In the genomic region with DNA sequence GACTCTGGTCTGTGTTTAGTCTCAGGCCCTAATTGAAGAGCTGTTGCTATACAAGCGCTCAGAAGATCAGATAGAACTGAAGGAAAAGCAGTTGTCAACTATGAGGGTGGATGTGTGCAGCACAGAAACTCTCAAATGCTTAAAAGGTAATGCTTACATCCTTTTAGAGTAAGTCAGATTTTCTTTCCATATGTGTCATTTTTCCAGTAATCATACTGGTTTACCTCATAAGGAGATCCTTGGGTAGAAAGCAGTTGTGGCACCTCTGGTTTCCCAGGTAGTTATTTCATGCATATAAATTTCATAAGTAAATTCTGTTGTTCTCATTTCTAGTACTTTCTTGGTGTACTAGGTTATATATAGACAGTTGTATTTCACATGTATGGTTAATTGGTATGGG, we compare ENCODE assay signal across 19 cellular contexts. TPM values are rescaled to one million over a fixed set of nuclear protein-coding genes. Genes with fewer than 3 reads are reported as not detected.
DNase-seq lines count a peak whose midpoint lies in the region; ATAC-seq lines count a peak whose summit lies in the region.
"Had no signal": no experiment of that assay in that cellular context is flagged by ENCODE, and none has a peak within 500 bp of the region (broad histone marks: within the 10 kb centered on the region; RNA-seq: fewer than 3 reads in every experiment).

No MANE protein-coding gene starts in this region.

- no peaks in the 10 kb centered on the region for H3K27me3 Mint-ChIP-seq in activated naive CD4-positive, alpha-beta T cell treated with anti-CD3 and anti-CD28 coated beads, Interleukin-2, amount 10 ng/mL, durations not matched to agents 7 days and 5 days
- no peaks in the 10 kb centered on the region for H3K27me3 Mint-ChIP-seq in activated naive CD8-positive, alpha-beta T cell treated with anti-CD3 and anti-CD28 coated beads, Interleukin-2, amount 50 U/mL, for 24 hours
- H3K27me3 Mint-ChIP-seq: CD4-positive, alpha-beta memory T cell had no signal

- H3K36me3 Mint-ChIP-seq in activated naive CD4-positive, alpha-beta T cell treated with anti-CD3 and anti-CD28 coated beads, Interleukin-2, amount 50 U/mL, for 72 hours = peaks cover 0 to 9% of the 10 kb centered on the region in 2 donors
- H3K36me3 Mint-ChIP-seq in activated naive CD4-positive, alpha-beta T cell treated with anti-CD3 and anti-CD28 coated beads, Interleukin-2, amount 10 ng/mL, durations not matched to agents 7 days and 5 days = peaks cover 48% of the 10 kb centered on the region
- peaks cover 32% of the 10 kb centered on the region for H3K36me3 Mint-ChIP-seq in activated naive CD8-positive, alpha-beta T cell treated with anti-CD3 and anti-CD28 coated beads, Interleukin-2, amount 50 U/mL, for 24 hours (ENCODE audit: low read depth)

- no peaks in the 10 kb centered on the region for H3K4me1 Mint-ChIP-seq in activated naive CD4-positive, alpha-beta T cell treated with anti-CD3 and anti-CD28 coated beads, Interleukin-2, amount 10 ng/mL, durations not matched to agents 7 days and 5 days
- peaks cover 5% of the 10 kb centered on the region for H3K4me1 Mint-ChIP-seq in activated naive CD8-positive, alpha-beta T cell treated with anti-CD3 and anti-CD28 coated beads, Interleukin-2, amount 50 U/mL, for 24 hours

- peak overlapping the region; percentile 12 to 80 for H3K27ac Mint-ChIP-seq in activated naive CD4-positive, alpha-beta T cell treated with anti-CD3 and anti-CD28 coated beads, Interleukin-2, amount 50 U/mL, for 72 hours
- no peak overlapping the region for H3K27ac Mint-ChIP-seq in activated naive CD4-positive, alpha-beta T cell treated with anti-CD3 and anti-CD28 coated beads, Interleukin-2, amount 10 ng/mL, durations not matched to agents 7 days and 5 days
- peak overlapping the region; percentile 45 for H3K27ac Mint-ChIP-seq in activated naive CD8-positive, alpha-beta T cell treated with anti-CD3 and anti-CD28 coated beads, Interleukin-2, amount 50 U/mL, for 24 hours

- no peak overlapping the region for H3K4me3 Mint-ChIP-seq in activated naive CD4-positive, alpha-beta T cell treated with anti-CD3 and anti-CD28 coated beads, Interleukin-2, amount 10 ng/mL, durations not matched to agents 7 days and 5 days
- H3K4me3 Mint-ChIP-seq in activated naive CD8-positive, alpha-beta T cell treated with anti-CD3 and anti-CD28 coated beads, Interleukin-2, amount 50 U/mL, for 24 hours = no peak overlapping the region

- peak; percentile 32 to 58 for ATAC-seq in activated CD4-positive, CD25-positive, alpha-beta regulatory T cell treated with anti-CD3 and anti-CD28 coated beads, Interleukin-2, amount 50 U/mL, for 24 hours
- ATAC-seq in activated naive CD4-positive, alpha-beta T cell treated with anti-CD3 and anti-CD28 coated beads, Interleukin-2, amount 50 U/mL, for 72 hours = peak; percentile 64 to 93
- ATAC-seq in activated naive CD8-positive, alpha-beta T cell treated with anti-CD3 and anti-CD28 coated beads, Interleukin-2, amount 50 U/mL, for 24 hours = peak; percentile 57
- ATAC-seq in GM18873 (IDR thresholded peaks at IDR 0.05; ENCODE audit: low FRiP score, unreplicated experiment) (no peak), HG02759 (IDR thresholded peaks at IDR 0.05; ENCODE audit: unreplicated experiment) (no peak)

- H3K9me3 Mint-ChIP-seq in activated naive CD4-positive, alpha-beta T cell treated with anti-CD3 and anti-CD28 coated beads, Interleukin-2, amount 50 U/mL, for 72 hours = no peaks in the 10 kb centered on the region
- H3K9me3 Mint-ChIP-seq in activated naive CD4-positive, alpha-beta T cell treated with anti-CD3 and anti-CD28 coated beads, Interleukin-2, amount 10 ng/mL, durations not matched to agents 7 days and 5 days = no peaks in the 10 kb centered on the region
- H3K9me3 Mint-ChIP-seq in activated naive CD8-positive, alpha-beta T cell treated with anti-CD3 and anti-CD28 coated beads, Interleukin-2, amount 50 U/mL, for 24 hours = no peaks in the 10 kb centered on the region
- H3K9me3 Mint-ChIP-seq: CD4-positive, alpha-beta memory T cell had no signal

- CTCF ChIA-PET in activated naive CD4-positive, alpha-beta T cell treated with anti-CD3 and anti-CD28 coated beads, Interleukin-2, amount 10 ng/mL, durations not matched to agents 7 days and 5 days (lab: Charles Lee) = no interaction called here

- no peak for DNase-seq in activated CD4-positive, CD25-positive, alpha-beta regulatory T cell treated with anti-CD3 and anti-CD28 coated beads, Interleukin-2, amount 50 U/mL, for 72 hours
- no peak for DNase-seq in activated naive CD4-positive, alpha-beta T cell treated with anti-CD3 and anti-CD28 coated beads, Interleukin-2, amount 50 U/mL, for 72 hours (ENCODE audit: low spot score in 2 of 2)
- DNase-seq in activated naive CD4-positive, alpha-beta T cell treated with anti-CD3 and anti-CD28 coated beads, Interleukin-2, amount 10 ng/mL, durations not matched to agents 7 days and 5 days = no peak
- DNase-seq in activated naive CD8-positive, alpha-beta T cell treated with anti-CD3 and anti-CD28 coated beads, Interleukin-2, amount 50 U/mL, for 24 hours = no peak
- DNase-seq in KG1 (lab: John Stamatoyannopoulos, UW) = no peak
- DNase-seq: 8988T; Calu3; CD4-positive, alpha-beta memory T cell; H7; IMR-90; NCI-H1105 treated with DMSO at 0.1 percent for 48 hours; NCI-H1694 treated with DMSO at 0.1 percent for 48 hours; NCI-H2107; NCI-H345; NCI-H69; NK-92 treated with Interleukin-12 subunit alpha and Interleukin-12 subunit beta, amount 100 ng/mL, for 24 hours had no signal

RNA-seq across cellular contexts. Expression of a gene that starts 43.0 kb away (rescaled TPM):
- total RNA-seq in activated naive CD4-positive, alpha-beta T cell treated with anti-CD3 and anti-CD28 coated beads, Interleukin-2, amount 50 U/mL, for 72 hours = 10 to 100 TPM; 48.7 to 56.4 TPM

Comparison
In these comparisons a context has a peak if more than half of its experiments do, and no peak if none do; other contexts are left out.
1. ATAC-seq: peak in activated CD4-positive, CD25-positive, alpha-beta regulatory T cell treated with anti-CD3 and anti-CD28 coated beads, Interleukin-2, amount 50 U/mL, for 24 hours (2 of 2), activated naive CD4-positive, alpha-beta T cell treated with anti-CD3 and anti-CD28 coated beads, Interleukin-2, amount 50 U/mL, for 72 hours (2 of 2) and activated naive CD8-positive, alpha-beta T cell treated with anti-CD3 and anti-CD28 coated beads, Interleukin-2, amount 50 U/mL, for 24 hours (single experiment); none in GM18873 (single experiment) and HG02759 (single experiment).